Comparison of ENCODE assay signal across 19 cellular contexts in the genomic region with DNA sequence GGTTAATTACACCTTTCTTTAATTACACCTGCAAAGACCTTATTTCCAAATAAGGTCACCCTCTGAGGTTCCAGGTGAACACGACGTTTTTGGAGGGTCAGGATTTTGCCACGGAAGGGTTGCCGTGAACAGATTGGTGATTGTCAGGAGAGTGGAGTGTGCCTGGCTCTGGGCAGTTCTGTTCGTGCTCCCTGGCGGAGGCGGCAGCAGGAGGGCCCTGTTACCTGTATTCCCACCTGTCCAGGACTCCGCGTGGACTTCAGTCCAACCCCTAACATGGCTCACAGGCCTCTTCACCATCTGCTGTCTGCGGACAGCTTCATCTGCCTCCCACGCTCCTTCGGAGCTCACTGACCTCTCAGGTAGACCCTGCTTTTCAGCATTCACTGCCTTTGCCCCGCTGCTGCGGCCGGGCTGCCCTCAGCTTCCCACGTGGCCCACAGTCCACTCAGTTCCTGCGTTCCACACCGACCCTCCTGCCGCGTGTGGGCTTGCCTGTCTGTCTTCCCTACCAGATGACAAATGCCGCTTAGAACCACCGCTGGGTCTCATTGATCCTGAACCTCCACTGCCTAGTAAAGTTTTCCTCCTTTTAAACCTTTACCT.
"Had no signal": no experiment of that assay in that cellular context is flagged by ENCODE, and none has a peak within 500 bp of the region (broad histone marks: within the 10 kb centered on the region; RNA-seq: fewer than 3 reads in every experiment).

No MANE protein-coding gene starts in this region.

- H3K9me3 ChIP-seq: adrenal gland, Peyer's patch had no signal

- H3K4me1 Mint-ChIP-seq: activated naive CD8-positive, alpha-beta T cell treated with anti-CD3 and anti-CD28 coated beads, Interleukin-2, amount 10 ng/mL, durations not matched to agents 7 days and 5 days had no signal

- H3K9me3 Mint-ChIP-seq: activated naive CD8-positive, alpha-beta T cell treated with anti-CD3 and anti-CD28 coated beads, Interleukin-2, amount 10 ng/mL, durations not matched to agents 7 days and 5 days; T-helper 1 cell treated with Interleukin-12 subunit alpha and Interleukin-12 subunit beta and Interleukin-4 antibody, amounts not matched to agents 30 μg/mL and 1 μg/mL, for 36 hours had no signal

- H3K4me3 ChIP-seq: adrenal gland, Peyer's patch had no signal

- DNase-seq: activated CD4-positive, alpha-beta T cell treated with anti-CD3 and anti-CD28 coated beads for 4 hours; activated CD4-positive, alpha-beta T cell treated with anti-CD3 and anti-CD28 coated beads, Interleukin-2, amount 50 U/mL, for 48 hours; activated CD8-positive, alpha-beta memory T cell treated with anti-CD3 and anti-CD28 coated beads, Interleukin-2, amount 50 U/mL, for 4 hours; activated naive CD4-positive, alpha-beta T cell treated with anti-CD3 and anti-CD28 coated beads, Interleukin-2, amount 50 U/mL, for 16 hours; activated naive CD8-positive, alpha-beta T cell treated with anti-CD3 and anti-CD28 coated beads, Interleukin-2, amount 10 ng/mL, durations not matched to agents 7 days and 5 days; activated T-cell treated with anti-CD3 and anti-CD28 coated beads, Interleukin-2, amount 50 U/mL, for 1 hour; adrenal gland; anterior cingulate cortex; Kasumi-1; KBM-7; NCI-H1105 treated with DMSO at 0.1 percent for 48 hours; NCI-H1436 treated with DMSO at 0.1 percent for 48 hours; NCI-H187; NCI-H2081; NCI-H446; NCI-H524; Peyer's patch; SHP77 treated with DMSO at 0.1 percent for 48 hours had no signal

- H3K4me1 ChIP-seq: adrenal gland, Peyer's patch had no signal

- H3K27me3 ChIP-seq: adrenal gland, Peyer's patch had no signal

- H3K36me3 Mint-ChIP-seq: activated naive CD8-positive, alpha-beta T cell treated with anti-CD3 and anti-CD28 coated beads, Interleukin-2, amount 10 ng/mL, durations not matched to agents 7 days and 5 days had no signal

- H3K27ac ChIP-seq: adrenal gland, Peyer's patch had no signal

- H3K4me3 Mint-ChIP-seq: activated naive CD8-positive, alpha-beta T cell treated with anti-CD3 and anti-CD28 coated beads, Interleukin-2, amount 10 ng/mL, durations not matched to agents 7 days and 5 days; T-helper 1 cell treated with Interleukin-12 subunit alpha and Interleukin-12 subunit beta and Interleukin-4 antibody, amounts not matched to agents 30 μg/mL and 1 μg/mL, for 36 hours had no signal

- H3K36me3 ChIP-seq: adrenal gland, Peyer's patch had no signal

- H3K27ac Mint-ChIP-seq: activated naive CD8-positive, alpha-beta T cell treated with anti-CD3 and anti-CD28 coated beads, Interleukin-2, amount 10 ng/mL, durations not matched to agents 7 days and 5 days; T-helper 1 cell treated with Interleukin-12 subunit alpha and Interleukin-12 subunit beta and Interleukin-4 antibody, amounts not matched to agents 30 μg/mL and 1 μg/mL, for 36 hours had no signal
